In genomic region chr5:34929150-34929719, GRCh38 we compare ENCODE assay signal across 8 cellular contexts. TPM values are rescaled to one million over a fixed set of nuclear protein-coding genes. Genes with fewer than 3 reads are reported as not detected.
A peak's percentile ranks its signal among the peaks of the same experiment; 100 is the strongest.
DNase-seq lines count a peak whose midpoint lies in the region; ATAC-seq lines count a peak whose summit lies in the region.

Gene DNAJC21, plus strand, starts transcription at chr5:34929559. Its CDS starts 261 bp downstream, at chr5:34929820.

- peak; percentile 79 for ATAC-seq in GM19438 (IDR thresholded peaks at IDR 0.05; ENCODE audit: low read depth, unreplicated experiment)
- peak; percentile 88 for ATAC-seq in HG03571 (IDR thresholded peaks at IDR 0.05; ENCODE audit: unreplicated experiment)
- ATAC-seq in left lobe of liver = peak; percentile 92

- DNase-seq in C1 segment of cervical spinal cord (lab: John Stamatoyannopoulos, UW) (peak; percentile 42 to 99 (median 95)), NCI-H774 (lab: John Stamatoyannopoulos, UW) (peak; percentile 99), dedifferentiated amniotic fluid mesenchymal stem cell (ENCODE audit: extremely low spot score) (peak; percentile 98), left lobe of liver (ENCODE audit: low spot score) (peak; percentile 99)
- peak; percentile 96 for DNase-seq in activated CD4-positive, alpha-beta T cell treated with anti-CD3 and anti-CD28 coated beads, Interleukin-2, amount 50 U/mL, for 24 hours (ENCODE audit: low read depth in 1 of 2, low spot score in 1 of 2)
- peak; percentile 98 to 99 for DNase-seq in stimulated activated CD4-positive, alpha-beta T cell treated with anti-CD3 and anti-CD28 coated beads, Interleukin-2, amount 100 ng/mL, for 24 hours

RNA-seq across cellular contexts. Expression of gene DNAJC21, which starts in this region (rescaled TPM):
- 18.5 TPM for total RNA-seq in left lobe of liver

Comparison
In these comparisons a context has a peak if more than half of its experiments do, and no peak if none do; other contexts are left out.
1. Peak in every context shown above with its lines: DNase-seq and ATAC-seq.